ENCODE assay signal across 1 cellular context in genomic region chr2:46477462-46477861, GRCh38.
TF ChIP-seq lines count a peak whose summit lies in the region.
"Not testable (repeated sequence)": the region's sequence is repeated elsewhere in the genome, so short reads cannot be mapped to it uniquely, and the experiment has no call there.

No MANE protein-coding gene starts in this region.

TF ChIP-seq in HepG2, 621 proteins besides CTCF, POLR2A, EP300 and RAD21:
- TF ChIP-seq FOXA3 (CRISPR knock-in tag; IDR thresholded peaks at IDR 0.05) (peak; percentile 41; the same call in 1 of the 2 replicates), ZNF281 (CRISPR knock-in tag; IDR thresholded peaks at IDR 0.05; ENCODE audit: borderline replicate concordance) (peak; percentile 88), ARID5B (CRISPR knock-in tag; IDR thresholded peaks at IDR 0.05) (peak; percentile 43; the same call in 1 of the 2 replicates), ZNF687 (CRISPR knock-in tag; IDR thresholded peaks at IDR 0.05) (peak; percentile 31), SP5 (CRISPR knock-in tag; IDR thresholded peaks at IDR 0.05; ENCODE audit: borderline replicate concordance, low read depth) (peak; percentile 42; the same call in 1 of the 2 replicates), FOXA1 (CRISPR knock-in tag; IDR thresholded peaks at IDR 0.05) (peak; percentile 71)
- not testable (repeated sequence) for TF ChIP-seq FOXA1 (IDR thresholded peaks at IDR 0.05)
TF ChIP-seq in HepG2: peak in this region for 6; not testable (repeated sequence) for 615.
